23 cellular contexts compared by ENCODE assay signal in genomic region chr9:114228034-114228808, GRCh38.
"Had no signal": no experiment of that assay in that cellular context is flagged by ENCODE, and none has a peak within 500 bp of the region (broad histone marks: within the 10 kb centered on the region; RNA-seq: fewer than 3 reads in every experiment).

No MANE protein-coding gene starts in this region.

- H3K36me3 Mint-ChIP-seq: activated naive CD4-positive, alpha-beta T cell treated with anti-CD3 and anti-CD28 coated beads, Interleukin-2, amount 50 U/mL, for 72 hours; immature natural killer cell; natural killer cell had no signal

- H3K9me3 Mint-ChIP-seq: activated naive CD4-positive, alpha-beta T cell treated with anti-CD3 and anti-CD28 coated beads, Interleukin-2, amount 50 U/mL, for 72 hours; dendritic cell treated with granulocyte-macrophage colony-stimulating factor and Interleukin-4, amounts not matched to agents 40 ng/mL and 50 ng/mL, for 4 days; immature natural killer cell; natural killer cell; stimulated activated naive CD8-positive, alpha-beta T cell treated with anti-CD3 and anti-CD28 coated beads, Interleukin-15, Interleukin-2, amounts not matched to agents 100 ng/mL and 50 ng/mL, for 24 hours had no signal

- H3K27me3 ChIP-seq: adrenal gland, esophagus squamous epithelium, heart right ventricle, suprapubic skin, upper lobe of left lung had no signal

- H3K4me1 Mint-ChIP-seq: immature natural killer cell, natural killer cell had no signal

- H3K27ac ChIP-seq: adrenal gland, esophagus squamous epithelium, heart right ventricle, skin epidermis, suprapubic skin, upper lobe of left lung had no signal

- H3K4me1 ChIP-seq: adrenal gland, upper lobe of left lung had no signal

- H3K4me3 Mint-ChIP-seq: dendritic cell treated with granulocyte-macrophage colony-stimulating factor and Interleukin-4, amounts not matched to agents 40 ng/mL and 50 ng/mL, for 4 days; immature natural killer cell; natural killer cell; stimulated activated naive CD8-positive, alpha-beta T cell treated with anti-CD3 and anti-CD28 coated beads, Interleukin-15, Interleukin-2, amounts not matched to agents 100 ng/mL and 50 ng/mL, for 24 hours had no signal

- DNase-seq: activated CD4-positive, alpha-beta T cell treated with anti-CD3 and anti-CD28 coated beads, Interleukin-2, amount 50 U/mL, for 1 hour; activated CD4-positive, CD25-positive, alpha-beta regulatory T cell; activated CD8-positive, alpha-beta memory T cell treated with anti-CD3 and anti-CD28 coated beads for 24 hours; activated CD8-positive, alpha-beta memory T cell treated with anti-CD3 and anti-CD28 coated beads, Interleukin-2, amount 50 U/mL, for 48 hours; activated gamma-delta T cell treated with Interleukin-2 at 50 U/mL for 16 hours; adrenal gland; effector CD8-positive, alpha-beta T cell; esophagus squamous epithelium; heart right ventricle; immature natural killer cell; kidney glomerular epithelial cell; natural killer cell; T-helper 1 cell; T-helper 9 cell; upper lobe of left lung had no signal

- H3K9me3 ChIP-seq: adrenal gland, esophagus squamous epithelium, heart right ventricle, suprapubic skin, upper lobe of left lung had no signal

- ATAC-seq: activated naive CD4-positive, alpha-beta T cell treated with anti-CD3 and anti-CD28 coated beads, Interleukin-2, amount 50 U/mL, for 72 hours; heart right ventricle; natural killer cell; SK-N-SH treated with all-trans-retinoic acid at 6 μM for 48 hours had no signal

- H3K4me3 ChIP-seq: adrenal gland, esophagus squamous epithelium, heart right ventricle, skin epidermis, suprapubic skin, upper lobe of left lung had no signal

- H3K27ac Mint-ChIP-seq: activated naive CD4-positive, alpha-beta T cell treated with anti-CD3 and anti-CD28 coated beads, Interleukin-2, amount 50 U/mL, for 72 hours; dendritic cell treated with granulocyte-macrophage colony-stimulating factor and Interleukin-4, amounts not matched to agents 40 ng/mL and 50 ng/mL, for 4 days; immature natural killer cell; natural killer cell; stimulated activated naive CD8-positive, alpha-beta T cell treated with anti-CD3 and anti-CD28 coated beads, Interleukin-15, Interleukin-2, amounts not matched to agents 100 ng/mL and 50 ng/mL, for 24 hours had no signal

- FAIRE-seq: astrocyte, bronchial epithelial cell had no signal

- H3K36me3 ChIP-seq: adrenal gland, esophagus squamous epithelium, heart right ventricle, upper lobe of left lung had no signal

- H3K27me3 Mint-ChIP-seq: stimulated activated naive CD8-positive, alpha-beta T cell treated with anti-CD3 and anti-CD28 coated beads, Interleukin-15, Interleukin-2, amounts not matched to agents 100 ng/mL and 50 ng/mL, for 24 hours had no signal
